In genomic region chr10:52890281-52890680, GRCh38 we compare ENCODE assay signal across 26 cellular contexts.
"Had no signal": no experiment of that assay in that cellular context is flagged by ENCODE, and none has a peak within 500 bp of the region (broad histone marks: within the 10 kb centered on the region; RNA-seq: fewer than 3 reads in every experiment).

No MANE protein-coding gene starts in this region.

- ATAC-seq: foreskin keratinocyte; gastroesophageal sphincter; heart left ventricle; left ventricle myocardium superior; mucosa of descending colon; stimulated activated naive CD8-positive, alpha-beta T cell treated with anti-CD3 and anti-CD28 coated beads, Interleukin-15, amount 100 ng/mL, for 72 hours had no signal

- DNase-seq: dermis blood vessel endothelial cell; effector memory CD4-positive, alpha-beta T cell; foreskin keratinocyte; hippocampal formation; immature natural killer cell; islet precursor cell; left ventricle myocardium superior; lower lobe of right lung; mucosa of descending colon; naive B cell; occipital lobe; ovary; right lobe of liver; small intestine; stimulated activated CD4-positive, alpha-beta T cell treated with anti-CD3 and anti-CD28 coated beads, Interleukin-15, amount 100 ng/mL, for 24 hours; stimulated activated CD4-positive, alpha-beta T cell treated with anti-CD3 and anti-CD28 coated beads, Interleukin-2, amount 100 ng/mL, for 48 hours; stimulated activated naive CD4-positive, alpha-beta T cell; stimulated activated naive CD8-positive, alpha-beta T cell treated with anti-CD3 and anti-CD28 coated beads, Interleukin-15, amount 100 ng/mL, for 72 hours; transverse colon had no signal

- H3K4me1 ChIP-seq: esophagus muscularis mucosa, foreskin keratinocyte, gastroesophageal sphincter, heart left ventricle, lower lobe of right lung, right lobe of liver, suprapubic skin, transverse colon had no signal

- H3K9me3 Mint-ChIP-seq: nephron; stimulated activated naive CD8-positive, alpha-beta T cell treated with anti-CD3 and anti-CD28 coated beads, Interleukin-15, amount 100 ng/mL, for 72 hours had no signal

- H3K36me3 ChIP-seq: esophagus muscularis mucosa, gastroesophageal sphincter, heart left ventricle, lower lobe of right lung, ovary, right lobe of liver, suprapubic skin, transverse colon had no signal

- H3K27ac ChIP-seq: coronary artery, esophagus muscularis mucosa, foreskin keratinocyte, gastroesophageal sphincter, heart left ventricle, lower lobe of right lung, ovary, right lobe of liver, suprapubic skin, transverse colon had no signal

- H3K36me3 Mint-ChIP-seq: immature natural killer cell, naive B cell had no signal

- H3K27ac Mint-ChIP-seq: immature natural killer cell; naive B cell; nephron; progenitor cell of endocrine pancreas; stimulated activated naive CD8-positive, alpha-beta T cell treated with anti-CD3 and anti-CD28 coated beads, Interleukin-15, amount 100 ng/mL, for 72 hours had no signal

- H3K27me3 ChIP-seq: foreskin keratinocyte, ovary, right lobe of liver, transverse colon had no signal

- H3K4me3 ChIP-seq: coronary artery, esophagus muscularis mucosa, gastroesophageal sphincter, heart left ventricle, lower lobe of right lung, mucosa of descending colon, ovary, right lobe of liver, suprapubic skin, transverse colon had no signal

- H3K4me3 Mint-ChIP-seq: immature natural killer cell; naive B cell; nephron; stimulated activated naive CD8-positive, alpha-beta T cell treated with anti-CD3 and anti-CD28 coated beads, Interleukin-15, amount 100 ng/mL, for 72 hours had no signal

- H3K4me1 Mint-ChIP-seq: immature natural killer cell; naive B cell; stimulated activated naive CD8-positive, alpha-beta T cell treated with anti-CD3 and anti-CD28 coated beads, Interleukin-15, amount 100 ng/mL, for 72 hours had no signal

- H3K9me3 ChIP-seq: esophagus muscularis mucosa, gastroesophageal sphincter, heart left ventricle, lower lobe of right lung, mucosa of descending colon, ovary, right lobe of liver, suprapubic skin, transverse colon had no signal

- H3K27me3 Mint-ChIP-seq: naive B cell; progenitor cell of endocrine pancreas; stimulated activated naive CD8-positive, alpha-beta T cell treated with anti-CD3 and anti-CD28 coated beads, Interleukin-15, amount 100 ng/mL, for 72 hours had no signal
